ENCODE assay signal across 19 cellular contexts in the genomic region with DNA sequence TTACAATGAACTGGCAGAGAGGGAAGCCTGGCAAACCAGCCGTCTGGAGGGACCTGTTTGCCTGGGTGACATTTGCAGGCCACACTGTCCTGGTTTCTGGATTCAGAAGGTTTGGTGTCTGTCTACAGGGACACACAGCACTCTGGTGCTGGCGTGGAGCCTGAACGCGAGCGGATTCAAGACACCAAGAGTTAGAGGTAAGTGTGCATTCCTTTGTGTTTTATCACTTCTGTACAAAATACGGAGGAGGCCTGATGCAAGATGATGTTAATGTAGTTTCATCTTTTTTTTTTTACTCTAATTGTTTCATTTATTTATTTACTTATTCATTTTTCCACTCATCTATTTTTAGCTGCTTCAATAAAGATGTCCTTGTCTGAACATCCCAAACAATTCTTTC.
DNase-seq lines count a peak whose midpoint lies in the region; ATAC-seq, FAIRE-seq and TF ChIP-seq lines count a peak whose summit lies in the region.
"Had no signal": no experiment of that assay in that cellular context is flagged by ENCODE, and none has a peak within 500 bp of the region (broad histone marks: within the 10 kb centered on the region; RNA-seq: fewer than 3 reads in every experiment).

No MANE protein-coding gene starts in this region.

- POLR2A ChIA-PET in GM10248 (lab: Yijun Ruan, JAX) = no interaction called here

- H3K36me3 ChIP-seq in astrocyte (ENCODE audit: insufficient read depth, low read length) = no peaks in the 10 kb centered on the region

- TF ChIP-seq CTCF in astrocyte (IDR thresholded peaks at IDR 0.05; ENCODE audit: insufficient read depth, low read depth, low read length) (no peak), GM20000 (IDR thresholded peaks at IDR 0.05; ENCODE audit: extremely low read depth, missing control alignments) (no peak), GM10248 (IDR thresholded peaks at IDR 0.05; ENCODE audit: control extremely low read depth, extremely low read depth, low read depth, missing control alignments) (no peak)

- no peaks in the 10 kb centered on the region for H4K20me1 ChIP-seq in astrocyte (ENCODE audit: insufficient read depth, low read length)

- CTCF ChIA-PET in GM10248 (lab: Yijun Ruan, JAX) = interaction anchor here (1.2 kb wide), 1 partner anchor 9 kb away, joined by 3 read pairs; no protein-coding TSS in a partner anchor

- no peak for ATAC-seq in HG03108 (IDR thresholded peaks at IDR 0.05; ENCODE audit: unreplicated experiment)
- ATAC-seq: A549; CD8-positive, alpha-beta T cell; HCT116 had no signal

- H3K4me3 Mint-ChIP-seq in astrocyte (ENCODE audit: unreplicated experiment) = no peak overlapping the region
- H3K4me3 Mint-ChIP-seq: CD14-positive monocyte; CD8-positive, alpha-beta T cell had no signal

- FAIRE-seq in RCC 7860 (lab: Jason Lieb, UNC) (no peak), astrocyte (lab: Jason Lieb, UNC) (no peak)
- FAIRE-seq: A549, D721Med, G401.6, H54 had no signal

- H2AFZ ChIP-seq in astrocyte (ENCODE audit: low read depth, low read length) = no peak overlapping the region
- H2AFZ ChIP-seq: GM23248 had no signal

- H3K4me1 ChIP-seq in astrocyte (ENCODE audit: insufficient read depth, low read length) = no peaks in the 10 kb centered on the region
- H3K4me1 ChIP-seq: A549 had no signal

- no peak overlapping the region for H3K4me3 ChIP-seq in astrocyte (ENCODE audit: insufficient read depth, low read depth, low read length)
- H3K4me3 ChIP-seq: A549, GM23248 had no signal

- no peaks in the 10 kb centered on the region for H3K79me2 ChIP-seq in astrocyte (ENCODE audit: insufficient read depth, low read length)

- H3K27ac ChIP-seq in astrocyte (ENCODE audit: low read depth, low read length) (no peak overlapping the region), epithelial cell of prostate (peak overlapping the region; percentile 36)
- H3K27ac ChIP-seq: A549, GM23248, HL-60 had no signal

- H3K9me3 ChIP-seq in astrocyte (ENCODE audit: insufficient read depth, low read depth, low read length) = peaks cover 6% of the 10 kb centered on the region
- H3K9me3 ChIP-seq: A549 had no signal

- no peaks in the 10 kb centered on the region for H3K36me3 Mint-ChIP-seq in astrocyte (ENCODE audit: low read depth, unreplicated experiment)
- H3K36me3 Mint-ChIP-seq: CD14-positive monocyte; CD8-positive, alpha-beta T cell had no signal

- no peaks in the 10 kb centered on the region for H3K27me3 Mint-ChIP-seq in astrocyte (ENCODE audit: low read depth, unreplicated experiment)

- DNase-seq in RCC 7860 (ENCODE audit: low spot score) (peak; percentile 14), astrocyte (ENCODE audit: low read depth) (peak; percentile 45), epithelial cell of prostate (ENCODE audit: low read depth, low spot score) (no peak), GM20000 (ENCODE audit: low spot score) (no peak), GM10248 (ENCODE audit: extremely low spot score) (no peak)
- DNase-seq: CD8-positive, alpha-beta T cell; COR-L47; DMS153; DMS79 treated with DMSO at 0.1 percent for 48 hours; EL; GM23248 had no signal

- no peaks in the 10 kb centered on the region for H3K9me3 Mint-ChIP-seq in astrocyte (ENCODE audit: unreplicated experiment)
- H3K9me3 Mint-ChIP-seq: CD8-positive, alpha-beta T cell had no signal

- no peak overlapping the region for H3K9ac ChIP-seq in astrocyte (ENCODE audit: low read length)
- H3K9ac ChIP-seq: GM23248 had no signal

- peaks cover 16% of the 10 kb centered on the region for H3K4me1 Mint-ChIP-seq in astrocyte (ENCODE audit: low read depth, unreplicated experiment)
- H3K4me1 Mint-ChIP-seq: CD14-positive monocyte had no signal

- no peak overlapping the region for H3K4me2 ChIP-seq in astrocyte (ENCODE audit: low read length)
- H3K4me2 ChIP-seq: A549 had no signal

- no peaks in the 10 kb centered on the region for H3K27me3 ChIP-seq in astrocyte (ENCODE audit: insufficient read depth, low read length)

- peak overlapping the region; percentile 84 for H3K27ac Mint-ChIP-seq in astrocyte (ENCODE audit: unreplicated experiment)
- H3K27ac Mint-ChIP-seq: CD14-positive monocyte; CD8-positive, alpha-beta T cell had no signal

Comparison
In these comparisons a context has a peak if more than half of its experiments do, and no peak if none do; other contexts are left out.
1. DNase-seq: peak in RCC 7860 (single experiment) and astrocyte (single experiment); none in epithelial cell of prostate (single experiment), GM20000 (single experiment) and GM10248 (single experiment).